In the genomic region with DNA sequence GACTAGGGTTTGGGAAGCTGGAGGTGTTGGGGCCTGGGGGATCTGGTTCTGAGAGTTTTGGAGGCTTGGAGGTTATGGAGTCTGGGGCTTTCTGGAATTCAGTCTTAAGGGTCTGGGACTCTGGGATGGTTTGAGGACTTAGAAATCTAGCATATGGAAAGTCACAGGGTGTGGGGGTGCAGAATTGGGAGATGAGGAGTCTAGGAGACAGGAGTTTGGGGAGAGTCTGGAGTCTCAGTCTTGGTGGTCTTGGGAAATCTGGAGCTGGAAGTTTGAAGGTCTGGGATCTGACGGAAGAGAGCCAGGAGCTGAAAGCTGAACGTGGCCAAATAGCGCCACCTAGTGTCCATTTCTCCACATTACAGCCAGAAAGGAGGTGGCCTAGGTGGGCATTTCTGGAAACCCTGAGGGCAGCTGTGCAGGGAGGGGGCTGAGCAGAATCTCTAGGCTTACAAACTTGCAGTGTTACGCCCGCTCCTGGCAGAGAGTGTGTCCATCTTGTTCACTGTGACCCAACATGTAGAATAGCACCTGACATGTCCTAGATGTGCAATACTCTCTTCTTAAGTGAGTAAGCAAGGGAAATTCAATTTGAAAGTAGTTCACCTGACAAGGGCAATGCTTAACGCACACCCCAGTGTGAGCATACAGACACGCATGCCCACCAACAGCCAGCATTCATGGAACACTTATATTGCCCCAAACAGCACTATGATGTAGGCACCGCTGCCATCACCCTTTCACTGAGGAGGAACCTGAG, we compare ENCODE assay signal across 9 cellular contexts.
DNase-seq lines count a peak whose midpoint lies in the region; ATAC-seq, FAIRE-seq and TF ChIP-seq lines count a peak whose summit lies in the region.
"Had no signal": no experiment of that assay in that cellular context is flagged by ENCODE, and none has a peak within 500 bp of the region (broad histone marks: within the 10 kb centered on the region; RNA-seq: fewer than 3 reads in every experiment).

No MANE protein-coding gene starts in this region.

- H3K79me2 ChIP-seq in GM23338 (replicated peaks; ENCODE audit: insufficient read depth), result no peaks in the 10 kb centered on the region

- FAIRE-seq in pancreas (lab: Jason Lieb, UNC), result no peak
- FAIRE-seq: islet of Langerhans had no signal

- H2AFZ ChIP-seq in GM23338, result no peak overlapping the region

- no peak overlapping the region for H3K4me3 ChIP-seq in GM23338
- no peak overlapping the region for H3K4me3 ChIP-seq in foreskin fibroblast (ENCODE audit: low read depth in 1 of 2, low read length in 2 of 2)
- no peak overlapping the region for H3K4me3 ChIP-seq in pancreas

- ATAC-seq in GM23338 (peak; percentile 11), pancreas (peak; percentile 33 to 70 (median 62)), GM18519 (IDR thresholded peaks at IDR 0.05; ENCODE audit: low FRiP score, unreplicated experiment) (no peak)

- DNase-seq in GM23338 (ENCODE audit: low spot score) (peak; percentile 86), NCI-H69 (lab: John Stamatoyannopoulos, UW) (peak; percentile 62), foreskin fibroblast (peak; percentile 27 to 79), pancreas (peak in 4 of 6 donors; percentile 32 to 70 (median 60))
- DNase-seq in activated T-cell treated with anti-CD3 and anti-CD28 coated beads, Interleukin-2, amount 50 U/mL, for 48 hours, result peak; percentile 52 to 60
- DNase-seq in central memory CD4-positive, alpha-beta T cell, result no peak

- WGBS in pancreas, 2 donors, result 16 to 18% methylated on average over 8 of the region's 8 CpGs

- H3K27ac ChIP-seq in C4-2B, result no peak overlapping the region
- H3K27ac ChIP-seq in GM23338 (ENCODE audit: low read depth), result no peak overlapping the region
- no peak overlapping the region for H3K27ac ChIP-seq in pancreas

- no peaks in the 10 kb centered on the region for H3K9me3 ChIP-seq in pancreas

- H3K27me3 Mint-ChIP-seq in GM23338 (ENCODE audit: insufficient read depth, low read depth, poor library complexity), result peaks cover 43% of the 10 kb centered on the region

- peaks cover 29% of the 10 kb centered on the region for H3K27me3 ChIP-seq in GM23338 (ENCODE audit: insufficient read depth)
- H3K27me3 ChIP-seq in pancreas, result no peaks in the 10 kb centered on the region

- no peaks in the 10 kb centered on the region for H3K36me3 ChIP-seq in GM23338 (ENCODE audit: insufficient read depth)
- H3K36me3 ChIP-seq in pancreas, result no peaks in the 10 kb centered on the region

- no peak overlapping the region for H3K4me3 Mint-ChIP-seq in GM23338

- H3K9me3 Mint-ChIP-seq in GM23338, result no peaks in the 10 kb centered on the region

- no peak overlapping the region for H3K4me2 ChIP-seq in GM23338

- H3K4me1 ChIP-seq in GM23338 (ENCODE audit: insufficient read depth) (peaks cover 9% of the 10 kb centered on the region), pancreas (no peaks in the 10 kb centered on the region)

- H4K20me1 ChIP-seq in GM23338 (replicated peaks; ENCODE audit: insufficient read depth), result no peaks in the 10 kb centered on the region

- no peak overlapping the region for H3K27ac Mint-ChIP-seq in GM23338

- peaks cover 4% of the 10 kb centered on the region; the same call in 2 of the 3 replicates for H3K4me1 Mint-ChIP-seq in GM23338

- H3F3A ChIP-seq in GM23338 (replicated peaks; ENCODE audit: low read depth), result peaks cover 10% of the 10 kb centered on the region

- TF ChIP-seq CTCF in C4-2B (conservative IDR thresholded peaks at IDR 0.05) (peak; percentile 81), GM23338 (conservative IDR thresholded peaks at IDR 0.05; ENCODE audit: low read depth in 2 of 2) (peak; percentile 82 to 94), foreskin fibroblast (IDR thresholded peaks at IDR 0.05; ENCODE audit: low read depth, low read length) (peak; percentile 75), pancreas (IDR thresholded peaks at IDR 0.05) (peak; percentile 87 to 91 (median 89))

- H3K9me2 ChIP-seq in GM23338 (ENCODE audit: insufficient read depth), result no peaks in the 10 kb centered on the region

- H3K36me3 Mint-ChIP-seq in GM23338 (ENCODE audit: low read depth), result no peaks in the 10 kb centered on the region; the same call in 2 of the 3 replicates

- intact Hi-C loops in pancreas (cut with DNase I), result no loop called here

TF ChIP-seq in GM23338, 12 proteins besides CTCF, POLR2A, EP300 and RAD21 (continues in another document):
- TF ChIP-seq ZNF114 (CRISPR knock-in tag; IDR thresholded peaks at IDR 0.05) (no peak), STAT1 (IDR thresholded peaks at IDR 0.05; ENCODE audit: unreplicated experiment) (no peak), EZH2 (IDR thresholded peaks at IDR 0.05; ENCODE audit: low read depth, unreplicated experiment) (no peak), CREB1 (CRISPR knock-in tag; IDR thresholded peaks at IDR 0.05; ENCODE audit: low read depth) (no peak), EZH2phosphoT487 (IDR thresholded peaks at IDR 0.05; ENCODE audit: unreplicated experiment) (no peak), POLR2AphosphoS5 (IDR thresholded peaks at IDR 0.05; ENCODE audit: low read depth) (no peak), ZNF331 (CRISPR knock-in tag; IDR thresholded peaks at IDR 0.05; ENCODE audit: low read depth) (no peak), NANOG (IDR thresholded peaks at IDR 0.05; ENCODE audit: borderline replicate concordance) (no peak), JUNB (IDR thresholded peaks at IDR 0.05; ENCODE audit: unreplicated experiment) (no peak)
- TF ChIP-seq, protein P1, sequence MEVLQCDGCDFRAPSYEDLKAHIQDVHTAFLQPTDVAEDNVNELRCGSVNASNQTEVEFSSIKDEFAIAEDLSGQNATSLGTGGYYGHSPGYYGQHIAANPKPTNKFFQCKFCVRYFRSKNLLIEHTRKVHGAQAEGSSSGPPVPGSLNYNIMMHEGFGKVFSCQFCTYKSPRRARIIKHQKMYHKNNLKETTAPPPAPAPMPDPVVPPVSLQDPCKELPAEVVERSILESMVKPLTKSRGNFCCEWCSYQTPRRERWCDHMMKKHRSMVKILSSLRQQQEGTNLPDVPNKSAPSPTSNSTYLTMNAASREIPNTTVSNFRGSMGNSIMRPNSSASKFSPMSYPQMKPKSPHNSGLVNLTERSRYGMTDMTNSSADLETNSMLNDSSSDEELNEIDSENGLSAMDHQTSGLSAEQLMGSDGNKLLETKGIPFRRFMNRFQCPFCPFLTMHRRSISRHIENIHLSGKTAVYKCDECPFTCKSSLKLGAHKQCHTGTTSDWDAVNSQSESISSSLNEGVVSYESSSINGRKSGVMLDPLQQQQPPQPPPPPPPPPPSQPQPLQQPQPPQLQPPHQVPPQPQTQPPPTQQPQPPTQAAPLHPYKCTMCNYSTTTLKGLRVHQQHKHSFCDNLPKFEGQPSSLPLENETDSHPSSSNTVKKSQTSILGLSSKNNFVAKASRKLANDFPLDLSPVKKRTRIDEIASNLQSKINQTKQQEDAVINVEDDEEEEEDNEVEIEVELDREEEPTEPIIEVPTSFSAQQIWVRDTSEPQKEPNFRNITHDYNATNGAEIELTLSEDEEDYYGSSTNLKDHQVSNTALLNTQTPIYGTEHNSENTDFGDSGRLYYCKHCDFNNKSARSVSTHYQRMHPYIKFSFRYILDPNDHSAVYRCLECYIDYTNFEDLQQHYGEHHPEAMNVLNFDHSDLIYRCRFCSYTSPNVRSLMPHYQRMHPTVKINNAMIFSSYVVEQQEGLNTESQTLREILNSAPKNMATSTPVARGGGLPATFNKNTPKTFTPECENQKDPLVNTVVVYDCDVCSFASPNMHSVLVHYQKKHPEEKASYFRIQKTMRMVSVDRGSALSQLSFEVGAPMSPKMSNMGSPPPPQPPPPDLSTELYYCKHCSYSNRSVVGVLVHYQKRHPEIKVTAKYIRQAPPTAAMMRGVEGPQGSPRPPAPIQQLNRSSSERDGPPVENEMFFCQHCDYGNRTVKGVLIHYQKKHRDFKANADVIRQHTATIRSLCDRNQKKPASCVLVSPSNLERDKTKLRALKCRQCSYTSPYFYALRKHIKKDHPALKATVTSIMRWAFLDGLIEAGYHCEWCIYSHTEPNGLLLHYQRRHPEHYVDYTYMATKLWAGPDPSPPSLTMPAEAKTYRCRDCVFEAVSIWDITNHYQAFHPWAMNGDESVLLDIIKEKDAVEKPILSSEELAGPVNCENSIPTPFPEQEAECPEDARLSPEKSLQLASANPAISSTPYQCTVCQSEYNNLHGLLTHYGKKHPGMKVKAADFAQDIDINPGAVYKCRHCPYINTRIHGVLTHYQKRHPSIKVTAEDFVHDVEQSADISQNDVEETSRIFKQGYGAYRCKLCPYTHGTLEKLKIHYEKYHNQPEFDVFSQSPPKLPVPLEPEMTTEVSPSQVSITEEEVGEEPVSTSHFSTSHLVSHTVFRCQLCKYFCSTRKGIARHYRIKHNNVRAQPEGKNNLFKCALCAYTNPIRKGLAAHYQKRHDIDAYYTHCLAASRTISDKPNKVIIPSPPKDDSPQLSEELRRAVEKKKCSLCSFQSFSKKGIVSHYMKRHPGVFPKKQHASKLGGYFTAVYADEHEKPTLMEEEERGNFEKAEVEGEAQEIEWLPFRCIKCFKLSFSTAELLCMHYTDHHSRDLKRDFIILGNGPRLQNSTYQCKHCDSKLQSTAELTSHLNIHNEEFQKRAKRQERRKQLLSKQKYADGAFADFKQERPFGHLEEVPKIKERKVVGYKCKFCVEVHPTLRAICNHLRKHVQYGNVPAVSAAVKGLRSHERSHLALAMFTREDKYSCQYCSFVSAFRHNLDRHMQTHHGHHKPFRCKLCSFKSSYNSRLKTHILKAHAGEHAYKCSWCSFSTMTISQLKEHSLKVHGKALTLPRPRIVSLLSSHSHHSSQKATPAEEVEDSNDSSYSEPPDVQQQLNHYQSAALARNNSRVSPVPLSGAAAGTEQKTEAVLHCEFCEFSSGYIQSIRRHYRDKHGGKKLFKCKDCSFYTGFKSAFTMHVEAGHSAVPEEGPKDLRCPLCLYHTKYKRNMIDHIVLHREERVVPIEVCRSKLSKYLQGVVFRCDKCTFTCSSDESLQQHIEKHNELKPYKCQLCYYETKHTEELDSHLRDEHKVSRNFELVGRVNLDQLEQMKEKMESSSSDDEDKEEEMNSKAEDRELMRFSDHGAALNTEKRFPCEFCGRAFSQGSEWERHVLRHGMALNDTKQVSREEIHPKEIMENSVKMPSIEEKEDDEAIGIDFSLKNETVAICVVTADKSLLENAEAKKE (CRISPR knock-in tag; IDR thresholded peaks at IDR 0.05), result no peak
- TF ChIP-seq, protein P2, sequence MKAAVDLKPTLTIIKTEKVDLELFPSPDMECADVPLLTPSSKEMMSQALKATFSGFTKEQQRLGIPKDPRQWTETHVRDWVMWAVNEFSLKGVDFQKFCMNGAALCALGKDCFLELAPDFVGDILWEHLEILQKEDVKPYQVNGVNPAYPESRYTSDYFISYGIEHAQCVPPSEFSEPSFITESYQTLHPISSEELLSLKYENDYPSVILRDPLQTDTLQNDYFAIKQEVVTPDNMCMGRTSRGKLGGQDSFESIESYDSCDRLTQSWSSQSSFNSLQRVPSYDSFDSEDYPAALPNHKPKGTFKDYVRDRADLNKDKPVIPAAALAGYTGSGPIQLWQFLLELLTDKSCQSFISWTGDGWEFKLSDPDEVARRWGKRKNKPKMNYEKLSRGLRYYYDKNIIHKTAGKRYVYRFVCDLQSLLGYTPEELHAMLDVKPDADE (IDR thresholded peaks at IDR 0.05), result no peak
